Comparison of ENCODE assay signal across 10 cellular contexts in genomic region chr10:18472977-18473376, GRCh38.
DNase-seq lines count a peak whose midpoint lies in the region; ATAC-seq and TF ChIP-seq lines count a peak whose summit lies in the region.
"Had no signal": no experiment of that assay in that cellular context is flagged by ENCODE, and none has a peak within 500 bp of the region (broad histone marks: within the 10 kb centered on the region; RNA-seq: fewer than 3 reads in every experiment).

No MANE protein-coding gene starts in this region.

- H3K4me3 Mint-ChIP-seq in type B pancreatic cell, result no peak overlapping the region
- H3K4me3 Mint-ChIP-seq in activated T-cell treated with anti-CD3 and anti-CD28 coated beads, Interleukin-2, amount 50 U/mL, for 24 hours, result no peak overlapping the region
- H3K4me3 Mint-ChIP-seq: naive thymus-derived CD4-positive, alpha-beta T cell had no signal

- H3K27ac Mint-ChIP-seq in type B pancreatic cell, result no peak overlapping the region
- H3K27ac Mint-ChIP-seq in activated T-cell treated with anti-CD3 and anti-CD28 coated beads, Interleukin-2, amount 50 U/mL, for 24 hours, result no peak overlapping the region
- H3K27ac Mint-ChIP-seq: naive thymus-derived CD4-positive, alpha-beta T cell had no signal

- H3K9me3 ChIP-seq in OCI-LY1 (ENCODE audit: low read length), result no peaks in the 10 kb centered on the region
- H3K9me3 ChIP-seq: HAP-1 had no signal

- intact Hi-C loops in Right ventricle myocardium superior (cut with DNase I), result no loop called here

- H3K4me3 ChIP-seq in OCI-LY1 (ENCODE audit: low read depth, low read length, poor library complexity, severe bottlenecking), result no peak overlapping the region
- H3K4me3 ChIP-seq: HAP-1 had no signal

- no peaks in the 10 kb centered on the region for H3K9me2 ChIP-seq in OCI-LY1 (ENCODE audit: low read depth, low read length)

- no peaks in the 10 kb centered on the region for H3K79me2 ChIP-seq in OCI-LY1 (ENCODE audit: insufficient read depth, low read length)

- no peak overlapping the region for H3K9ac ChIP-seq in OCI-LY1 (ENCODE audit: low read length)

- H3K27me3 Mint-ChIP-seq in type B pancreatic cell, result no peaks in the 10 kb centered on the region
- H3K27me3 Mint-ChIP-seq in activated T-cell treated with anti-CD3 and anti-CD28 coated beads, Interleukin-2, amount 50 U/mL, for 24 hours, result peaks cover 14% of the 10 kb centered on the region
- H3K27me3 Mint-ChIP-seq: naive thymus-derived CD4-positive, alpha-beta T cell had no signal

- DNase-seq in activated CD4-positive, alpha-beta T cell treated with anti-CD3 and anti-CD28 coated beads for 48 hours, result peak; percentile 6
- no peak for DNase-seq in activated CD4-positive, alpha-beta T cell treated with anti-CD3 and anti-CD28 coated beads, Interleukin-2, amount 50 U/mL, for 48 hours
- DNase-seq in Right ventricle myocardium superior, result no peak
- no peak for DNase-seq in type B pancreatic cell (ENCODE audit: extremely low spot score, unreplicated experiment)
- DNase-seq in NCI-H1436 treated with DMSO at 0.1 percent for 48 hours (lab: John Stamatoyannopoulos, UW), result no peak
- no peak for DNase-seq in omental fat pad (ENCODE audit: low spot score)
- DNase-seq in activated T-cell treated with anti-CD3 and anti-CD28 coated beads, Interleukin-2, amount 50 U/mL, for 24 hours, result no peak
- DNase-seq: naive thymus-derived CD4-positive, alpha-beta T cell had no signal

- H3F3A ChIP-seq in OCI-LY1 (ENCODE audit: insufficient read depth, low read length), result no peaks in the 10 kb centered on the region

- ATAC-seq in Right ventricle myocardium superior (ENCODE audit: poor library complexity), result peak; percentile 50
- no peak for ATAC-seq in omental fat pad (ENCODE audit: low FRiP score)
- ATAC-seq: naive thymus-derived CD4-positive, alpha-beta T cell had no signal

- no peaks in the 10 kb centered on the region for H3K36me3 ChIP-seq in OCI-LY1 (ENCODE audit: insufficient read depth, low read length)
- H3K36me3 ChIP-seq: HAP-1 had no signal

- TF ChIP-seq CTCF in OCI-LY1 (IDR thresholded peaks at IDR 0.05; ENCODE audit: low read length) (peak; percentile 75), type B pancreatic cell (conservative IDR thresholded peaks at IDR 0.05) (peak; percentile 21), omental fat pad (IDR thresholded peaks at IDR 0.05) (no peak)

- peaks cover 36% of the 10 kb centered on the region for H3K4me1 ChIP-seq in OCI-LY1 (ENCODE audit: insufficient read depth, low read length, severe bottlenecking)

- peak overlapping the region; percentile 56 for H3K27ac ChIP-seq in OCI-LY1 (ENCODE audit: low read depth, low read length, poor library complexity, severe bottlenecking)

- no peaks in the 10 kb centered on the region for H3K27me3 ChIP-seq in OCI-LY1 (ENCODE audit: insufficient read depth, low read length)

- no peaks in the 10 kb centered on the region for H3K36me3 Mint-ChIP-seq in type B pancreatic cell
- H3K36me3 Mint-ChIP-seq in activated T-cell treated with anti-CD3 and anti-CD28 coated beads, Interleukin-2, amount 50 U/mL, for 24 hours (ENCODE audit: low read depth), result no peaks in the 10 kb centered on the region

- peak overlapping the region; percentile 50; the same call in 1 of the 2 replicates for H3K4me2 ChIP-seq in OCI-LY1 (ENCODE audit: low read length)

- H3K4me1 Mint-ChIP-seq in type B pancreatic cell (ENCODE audit: unreplicated experiment), result no peaks in the 10 kb centered on the region
- H3K4me1 Mint-ChIP-seq in activated T-cell treated with anti-CD3 and anti-CD28 coated beads, Interleukin-2, amount 50 U/mL, for 24 hours (ENCODE audit: low read depth), result peaks cover 5% of the 10 kb centered on the region

- H3K9me3 Mint-ChIP-seq in type B pancreatic cell, result no peaks in the 10 kb centered on the region
- no peaks in the 10 kb centered on the region for H3K9me3 Mint-ChIP-seq in activated T-cell treated with anti-CD3 and anti-CD28 coated beads, Interleukin-2, amount 50 U/mL, for 24 hours

- H4K20me1 ChIP-seq in OCI-LY1 (ENCODE audit: insufficient read depth, low read length), result no peaks in the 10 kb centered on the region

- no peak overlapping the region for H2AFZ ChIP-seq in OCI-LY1 (ENCODE audit: low read length)

Comparison
In these comparisons a context has a peak if more than half of its experiments do, and no peak if none do; other contexts are left out.
1. CTCF ChIP-seq: peak in OCI-LY1 (single experiment) and type B pancreatic cell (single experiment); none in omental fat pad (0 of 3).